Comparison of ENCODE assay signal across 7 cellular contexts in genomic region chr14:74257988-74258704, GRCh38. TPM values are rescaled to one million over a fixed set of nuclear protein-coding genes. Genes with fewer than 3 reads are reported as not detected.
DNase-seq lines count a peak whose midpoint lies in the region; ATAC-seq and TF ChIP-seq lines count a peak whose summit lies in the region.

No MANE protein-coding gene starts in this region.

- TF ChIP-seq CTCF in mucosa of descending colon (IDR thresholded peaks at IDR 0.05) = no peak

- ATAC-seq in activated T-helper 17 cell treated with anti-CD3 and anti-CD28 coated beads, Interleukin-2, amount 50 U/mL, for 72 hours (replicated peaks) = no peak
- ATAC-seq in stimulated activated naive CD8-positive, alpha-beta T cell treated with anti-CD3 and anti-CD28 coated beads, Interleukin-15, amount 100 ng/mL, for 72 hours = no peak
- ATAC-seq in GM21526 (IDR thresholded peaks at IDR 0.05; ENCODE audit: low FRiP score, unreplicated experiment) (no peak), mucosa of descending colon (no peak)

- no peak overlapping the region for H3K27ac Mint-ChIP-seq in activated T-helper 17 cell treated with anti-CD3 and anti-CD28 coated beads, Interleukin-2, amount 50 U/mL, for 72 hours
- peak overlapping the region; percentile 67 to 87 for H3K27ac Mint-ChIP-seq in stimulated activated naive CD8-positive, alpha-beta T cell treated with anti-CD3 and anti-CD28 coated beads, Interleukin-15, amount 100 ng/mL, for 72 hours

- H3K4me1 Mint-ChIP-seq in activated T-helper 17 cell treated with anti-CD3 and anti-CD28 coated beads, Interleukin-2, amount 50 U/mL, for 72 hours = no peaks in the 10 kb centered on the region
- peaks cover 7% of the 10 kb centered on the region for H3K4me1 Mint-ChIP-seq in stimulated activated naive CD8-positive, alpha-beta T cell treated with anti-CD3 and anti-CD28 coated beads, Interleukin-15, amount 100 ng/mL, for 72 hours

- H3K9me3 Mint-ChIP-seq in activated T-helper 17 cell treated with anti-CD3 and anti-CD28 coated beads, Interleukin-2, amount 50 U/mL, for 72 hours = no peaks in the 10 kb centered on the region
- no peaks in the 10 kb centered on the region for H3K9me3 Mint-ChIP-seq in stimulated activated naive CD8-positive, alpha-beta T cell treated with anti-CD3 and anti-CD28 coated beads, Interleukin-15, amount 100 ng/mL, for 72 hours

- H3K9ac ChIP-seq in HUES64 (ENCODE audit: low read depth, low read length) (peak overlapping the region; percentile 20; the same call in 1 of the 2 replicates), iPS-20b (ENCODE audit: low read depth, low read length) (no peak overlapping the region)

- peaks cover 31% of the 10 kb centered on the region for H3K27me3 ChIP-seq in HUES64 (ENCODE audit: insufficient read depth, low read length)
- peaks cover 57% of the 10 kb centered on the region for H3K27me3 ChIP-seq in iPS-20b (ENCODE audit: insufficient read depth, low read length)

- H3K4me3 ChIP-seq in HUES64 (ENCODE audit: low read length) (peak overlapping the region; percentile 72), iPS-20b (ENCODE audit: low read length) (peak overlapping the region; percentile 78; the same call in 1 of the 2 replicates), mucosa of descending colon (no peak overlapping the region)

- H3K36me3 Mint-ChIP-seq in activated T-helper 17 cell treated with anti-CD3 and anti-CD28 coated beads, Interleukin-2, amount 50 U/mL, for 72 hours (ENCODE audit: low read depth) = no peaks in the 10 kb centered on the region

- H3K4me3 Mint-ChIP-seq in activated T-helper 17 cell treated with anti-CD3 and anti-CD28 coated beads, Interleukin-2, amount 50 U/mL, for 72 hours = peak overlapping the region; percentile 72
- peak overlapping the region; percentile 79 to 83 for H3K4me3 Mint-ChIP-seq in stimulated activated naive CD8-positive, alpha-beta T cell treated with anti-CD3 and anti-CD28 coated beads, Interleukin-15, amount 100 ng/mL, for 72 hours

- H3K27me3 Mint-ChIP-seq in activated T-helper 17 cell treated with anti-CD3 and anti-CD28 coated beads, Interleukin-2, amount 50 U/mL, for 72 hours = no peaks in the 10 kb centered on the region
- peaks cover 25% of the 10 kb centered on the region for H3K27me3 Mint-ChIP-seq in stimulated activated naive CD8-positive, alpha-beta T cell treated with anti-CD3 and anti-CD28 coated beads, Interleukin-15, amount 100 ng/mL, for 72 hours

- H3K27ac ChIP-seq in HUES64 (ENCODE audit: low read depth, low read length) (no peak overlapping the region), iPS-20b (ENCODE audit: low read length) (no peak overlapping the region)

- intact Hi-C loops in mucosa of descending colon (cut with DNase I, micrococcal nuclease) = loop anchor here in 1 of 2 donors (5.0 kb wide), 1 partner anchor 146 kb away; no protein-coding TSS in a partner anchor

- H3K9me3 ChIP-seq in HUES64 (ENCODE audit: insufficient read depth, low read depth, low read length) = no peaks in the 10 kb centered on the region
- H3K9me3 ChIP-seq in iPS-20b (ENCODE audit: insufficient read depth, low read depth, low read length) = no peaks in the 10 kb centered on the region
- no peaks in the 10 kb centered on the region for H3K9me3 ChIP-seq in mucosa of descending colon

- DNase-seq in stimulated activated naive CD8-positive, alpha-beta T cell treated with anti-CD3 and anti-CD28 coated beads, Interleukin-15, amount 100 ng/mL, for 72 hours = no peak
- no peak for DNase-seq in putamen (ENCODE audit: low spot score)
- DNase-seq in mucosa of descending colon = no peak

- H3K36me3 ChIP-seq in HUES64 (ENCODE audit: insufficient read depth, low read length) = no peaks in the 10 kb centered on the region
- H3K36me3 ChIP-seq in iPS-20b (ENCODE audit: insufficient read depth, low read depth, low read length) = no peaks in the 10 kb centered on the region
- no peaks in the 10 kb centered on the region for H3K36me3 ChIP-seq in mucosa of descending colon (ENCODE audit: low read depth)

- H3K4me1 ChIP-seq in HUES64 (ENCODE audit: insufficient read depth, low read length) (no peaks in the 10 kb centered on the region), iPS-20b (ENCODE audit: insufficient read depth, low read length) (no peaks in the 10 kb centered on the region), mucosa of descending colon (ENCODE audit: low read depth) (peaks cover 4% of the 10 kb centered on the region)

- 5% methylated on average over 42 of the region's 52 CpGs for WGBS in HUES64

RNA-seq across cellular contexts. Expression of gene VSX2, which starts 18.9 kb away (rescaled TPM):
- polyA plus RNA-seq in HUES64 (2013, experiment 1 of 2) = 0.05 TPM
- 0.06 TPM for polyA plus RNA-seq in HUES64 (2013, experiment 2 of 2)
- not detected for total RNA-seq in activated T-helper 17 cell treated with anti-CD3 and anti-CD28 coated beads, Interleukin-2, amount 50 U/mL, for 72 hours
- total RNA-seq in mucosa of descending colon = not detected

RNA-seq across cellular contexts. Expression of gene ABCD4, which starts 44.6 kb away (rescaled TPM):
- polyA plus RNA-seq in HUES64 (2013, experiment 1 of 2) = 47.6 TPM
- 46.7 TPM for polyA plus RNA-seq in HUES64 (2013, experiment 2 of 2)
- 10 to 100 TPM; 55.4 to 57.1 TPM for total RNA-seq in activated T-helper 17 cell treated with anti-CD3 and anti-CD28 coated beads, Interleukin-2, amount 50 U/mL, for 72 hours
- total RNA-seq in mucosa of descending colon = 10 to 100 TPM; 41.9 to 71.3 (median 53.8) TPM
